ENCODE assay signal across 3 cellular contexts in the genomic region with DNA sequence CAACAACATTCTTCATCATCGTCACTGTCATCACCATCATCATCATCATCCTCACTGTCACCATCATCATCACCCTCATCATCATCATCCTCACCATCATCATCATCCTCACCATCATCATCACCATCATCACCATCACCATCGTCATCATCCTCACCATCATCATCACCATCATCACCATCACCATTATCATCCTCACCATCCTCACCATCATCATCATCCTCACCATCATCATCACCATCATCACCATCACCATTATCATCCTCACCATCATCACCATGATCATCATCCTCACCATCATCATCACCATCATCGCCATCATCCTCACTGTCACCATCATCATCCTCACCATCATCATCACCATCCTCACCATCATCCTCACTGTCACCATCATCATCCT.
TF ChIP-seq lines count a peak whose summit lies in the region.
"Not testable (repeated sequence)": the region's sequence is repeated elsewhere in the genome, so short reads cannot be mapped to it uniquely, and the experiment has no call there.

No MANE protein-coding gene starts in this region.

TF ChIP-seq in HEK293T, 16 proteins besides CTCF, POLR2A, EP300 and RAD21:
- 0 out of 2 replicates have a peak, but pooled peaks have one; percentile 36 for TF ChIP-seq TARDBP (IDR thresholded peaks at IDR 0.05)

TF ChIP-seq in GM12878, 131 proteins besides CTCF, POLR2A, EP300 and RAD21:
- TF ChIP-seq HDGF (IDR thresholded peaks at IDR 0.05) = peak; percentile 53; the same call in 1 of the 2 replicates

TF ChIP-seq in HepG2, 621 proteins besides CTCF, POLR2A, EP300 and RAD21:
- peak; percentile 77 for TF ChIP-seq CREB1 (IDR thresholded peaks at IDR 0.05)
- not testable (repeated sequence) for TF ChIP-seq CREB1 (CRISPR knock-in tag; IDR thresholded peaks at IDR 0.05)
